ENCODE assay signal across 9 cellular contexts in genomic region chr2:55223958-55224760, GRCh38. TPM values are rescaled to one million over a fixed set of nuclear protein-coding genes. Genes with fewer than 3 reads are reported as not detected.
DNase-seq lines count a peak whose midpoint lies in the region; ATAC-seq and TF ChIP-seq lines count a peak whose summit lies in the region.
"Had no signal": no experiment of that assay in that cellular context is flagged by ENCODE, and none has a peak within 500 bp of the region (broad histone marks: within the 10 kb centered on the region; RNA-seq: fewer than 3 reads in every experiment).

No MANE protein-coding gene starts in this region.

- POLR2A ChIA-PET in activated CD4-positive, alpha-beta memory T cell treated with anti-CD3 and anti-CD28 coated beads for 36 hours (lab: Charles Lee): interaction anchor here (0.7 to 3.0 kb wide), 4 partner anchors 9 to 310 kb away, joined by 4 to 22 read pairs (median 6); partner anchors contain the start of genes CLHC1, RPS27A and RTN4

- H3K4me1 Mint-ChIP-seq in GM23338: peaks cover 7% of the 10 kb centered on the region
- peaks cover 42% of the 10 kb centered on the region for H3K4me1 Mint-ChIP-seq in activated CD4-positive, alpha-beta memory T cell treated with anti-CD3 and anti-CD28 coated beads for 36 hours (ENCODE audit: low read depth)

- peak; percentile 43 for DNase-seq in GM23338 (ENCODE audit: low spot score)
- DNase-seq in activated CD4-positive, alpha-beta memory T cell treated with anti-CD3 and anti-CD28 coated beads for 36 hours: peak; percentile 16
- no peak for DNase-seq in right atrium auricular region (ENCODE audit: low spot score)
- DNase-seq in NCI-H1436 treated with DMSO at 0.1 percent for 48 hours (lab: John Stamatoyannopoulos, UW): no peak
- no peak for DNase-seq in Ammon's horn (ENCODE audit: low spot score)
- no peak for DNase-seq in hippocampal formation (lab: John Stamatoyannopoulos, UW)
- DNase-seq in CD1c-positive myeloid dendritic cell (ENCODE audit: extremely low spot score): no peak
- DNase-seq: SJCRH30 had no signal

- intact Hi-C loops in activated CD4-positive, alpha-beta memory T cell treated with anti-CD3 and anti-CD28 coated beads for 36 hours (cut with micrococcal nuclease): loop anchor here (1.0 to 2.0 kb wide), 2 partner anchors 8 to 173 kb away; partner anchors contain the start of genes CLHC1, RPS27A and RTN4

- H3K4me1 ChIP-seq in GM23338 (ENCODE audit: insufficient read depth) (no peaks in the 10 kb centered on the region), right atrium auricular region (peaks cover 0 to 18% of the 10 kb centered on the region in 2 donors), skeletal muscle tissue (ENCODE audit: control insufficient read depth in 3 of 3, insufficient read depth in 3 of 3, low read length in 3 of 3) (peaks cover 2 to 12% (median 5%) of the 10 kb centered on the region in 3 donors)
- H3K4me1 ChIP-seq: SJCRH30 had no signal

- ATAC-seq in GM23338: peak; percentile 8

- TF ChIP-seq CTCF in GM23338 (conservative IDR thresholded peaks at IDR 0.05; ENCODE audit: low read depth in 2 of 2) (no peak), right atrium auricular region (IDR thresholded peaks at IDR 0.05) (no peak)

- H2AFZ ChIP-seq in GM23338: peak overlapping the region; percentile 69; the same call in 1 of the 2 replicates

- peaks cover 2% of the 10 kb centered on the region; the same call in 1 of the 3 replicates for H3K36me3 Mint-ChIP-seq in GM23338 (ENCODE audit: low read depth)
- peaks cover 7% of the 10 kb centered on the region for H3K36me3 Mint-ChIP-seq in activated CD4-positive, alpha-beta memory T cell treated with anti-CD3 and anti-CD28 coated beads for 36 hours

- H3F3A ChIP-seq in GM23338 (replicated peaks; ENCODE audit: low read depth): peaks cover 9% of the 10 kb centered on the region; the same call in 1 of the 2 replicates

- H4K20me1 ChIP-seq in GM23338 (replicated peaks; ENCODE audit: insufficient read depth): no peaks in the 10 kb centered on the region

- H3K4me2 ChIP-seq in GM23338: peak overlapping the region; percentile 79

- H3K4me3 Mint-ChIP-seq in GM23338: peak overlapping the region; percentile 73
- peak overlapping the region; percentile 67 for H3K4me3 Mint-ChIP-seq in activated CD4-positive, alpha-beta memory T cell treated with anti-CD3 and anti-CD28 coated beads for 36 hours

- peak overlapping the region; percentile 56; the same call in 1 of the 2 replicates for H3K27ac ChIP-seq in GM23338 (ENCODE audit: low read depth)
- H3K27ac ChIP-seq in right atrium auricular region: peak overlapping the region; percentile 90 to 92
- peak overlapping the region; percentile 87 for H3K27ac ChIP-seq in skeletal muscle tissue (ENCODE audit: low read depth, low read length)
- H3K27ac ChIP-seq: SJCRH30 had no signal

- H3K27me3 Mint-ChIP-seq in GM23338 (ENCODE audit: insufficient read depth, low read depth, poor library complexity): peaks cover 7% of the 10 kb centered on the region
- no peaks in the 10 kb centered on the region for H3K27me3 Mint-ChIP-seq in activated CD4-positive, alpha-beta memory T cell treated with anti-CD3 and anti-CD28 coated beads for 36 hours

- CTCF ChIA-PET in activated CD4-positive, alpha-beta memory T cell treated with anti-CD3 and anti-CD28 coated beads for 36 hours (lab: Charles Lee): interaction anchor here (1.1 to 2.0 kb wide), 2 partner anchors 9 to 209 kb away, joined by 3 to 6 read pairs; partner anchors contain the start of genes CLHC1 and RPS27A

- no peak overlapping the region; the same call in 1 of the 2 replicates for H3K27ac Mint-ChIP-seq in GM23338
- H3K27ac Mint-ChIP-seq in activated CD4-positive, alpha-beta memory T cell treated with anti-CD3 and anti-CD28 coated beads for 36 hours: peak overlapping the region; percentile 76

- no peaks in the 10 kb centered on the region for H3K9me2 ChIP-seq in GM23338 (ENCODE audit: insufficient read depth)

- H3K79me2 ChIP-seq in GM23338 (replicated peaks; ENCODE audit: insufficient read depth): peaks cover 8% of the 10 kb centered on the region

- no peaks in the 10 kb centered on the region for H3K27me3 ChIP-seq in GM23338 (ENCODE audit: insufficient read depth)
- no peaks in the 10 kb centered on the region for H3K27me3 ChIP-seq in right atrium auricular region
- no peaks in the 10 kb centered on the region for H3K27me3 ChIP-seq in skeletal muscle tissue (ENCODE audit: control insufficient read depth in 3 of 3, insufficient read depth in 3 of 3, low read length in 3 of 3)
- H3K27me3 ChIP-seq: SJCRH30 had no signal

- H3K9me3 ChIP-seq in right atrium auricular region: no peaks in the 10 kb centered on the region
- no peaks in the 10 kb centered on the region for H3K9me3 ChIP-seq in skeletal muscle tissue (ENCODE audit: control insufficient read depth in 3 of 3, low read length in 3 of 3)
- H3K9me3 ChIP-seq: SJCRH30 had no signal

- H3K36me3 ChIP-seq in GM23338 (ENCODE audit: insufficient read depth): no peaks in the 10 kb centered on the region
- no peaks in the 10 kb centered on the region for H3K36me3 ChIP-seq in right atrium auricular region
- peaks cover 0 to 4% (median 3%) of the 10 kb centered on the region in 3 donors for H3K36me3 ChIP-seq in skeletal muscle tissue (ENCODE audit: control insufficient read depth in 3 of 3, insufficient read depth in 3 of 3, low read length in 3 of 3)

- H3K4me3 ChIP-seq in GM23338: peak overlapping the region; percentile 75
- peak overlapping the region; percentile 55 to 91 for H3K4me3 ChIP-seq in right atrium auricular region
- peak overlapping the region; percentile 40 to 84 (median 76) for H3K4me3 ChIP-seq in skeletal muscle tissue (ENCODE audit: low read length in 3 of 3)
- H3K4me3 ChIP-seq: SJCRH30 had no signal

- no peaks in the 10 kb centered on the region for H3K9me3 Mint-ChIP-seq in GM23338
- H3K9me3 Mint-ChIP-seq in activated CD4-positive, alpha-beta memory T cell treated with anti-CD3 and anti-CD28 coated beads for 36 hours: no peaks in the 10 kb centered on the region

- no peak overlapping the region for H3K9ac ChIP-seq in skeletal muscle tissue (ENCODE audit: low read depth in 1 of 3, low read length in 3 of 3)

TF ChIP-seq in GM23338, 12 proteins besides CTCF, POLR2A, EP300 and RAD21 (continues in another document):
- TF ChIP-seq REST (IDR thresholded peaks at IDR 0.05; ENCODE audit: unreplicated experiment) (no peak), EZH2 (IDR thresholded peaks at IDR 0.05; ENCODE audit: low read depth, unreplicated experiment) (no peak), JUNB (IDR thresholded peaks at IDR 0.05; ENCODE audit: unreplicated experiment) (no peak), POLR2AphosphoS5 (IDR thresholded peaks at IDR 0.05; ENCODE audit: low read depth) (no peak), ZNF114 (CRISPR knock-in tag; IDR thresholded peaks at IDR 0.05) (no peak), ZNF331 (CRISPR knock-in tag; IDR thresholded peaks at IDR 0.05; ENCODE audit: low read depth) (no peak)

RNA-seq across cellular contexts. Expression of gene CLHC1, which starts 7.9 kb away (rescaled TPM):
- 3.1 and 6.2 TPM in 2 replicates for total RNA-seq in GM23338 (2014; rRNA removed; shearing (Covaris generic))
- polyA plus RNA-seq in GM23338 (2016; fragmentation: Nextera tagmentation; extraction: Ambion mirVana): 5.0 and 5.1 TPM in 2 replicates
- total RNA-seq in activated CD4-positive, alpha-beta memory T cell treated with anti-CD3 and anti-CD28 coated beads for 36 hours: 1 to 10 TPM; 5.5 to 7.5 TPM
- total RNA-seq in right atrium auricular region: 1 to 10 TPM; 4.6 to 9.5 TPM
- 20.4 TPM for total RNA-seq in skeletal muscle tissue

RNA-seq across cellular contexts. Expression of gene RPS27A, which starts 8.3 kb away (rescaled TPM):
- total RNA-seq in GM23338 (2014; rRNA removed; shearing (Covaris generic)): 1,424 and 1,606 TPM in 2 replicates
- polyA plus RNA-seq in GM23338 (2016; fragmentation: Nextera tagmentation; extraction: Ambion mirVana): 1,538 and 1,672 TPM in 2 replicates
- total RNA-seq in activated CD4-positive, alpha-beta memory T cell treated with anti-CD3 and anti-CD28 coated beads for 36 hours: 1,000 to 10,000 TPM; 1,372 to 1,402 TPM
- total RNA-seq in right atrium auricular region: 1,000 to 10,000 TPM in 1 of 2 donors, 100 to 1,000 TPM in 1; 613 to 1,505 TPM
- 1,291 TPM for total RNA-seq in skeletal muscle tissue

RNA-seq across cellular contexts. Expression of gene MTIF2, which starts 44.9 kb away (rescaled TPM):
- total RNA-seq in GM23338 (2014; rRNA removed; shearing (Covaris generic)): 38.9 and 39.0 TPM in 2 replicates
- 31.9 and 32.5 TPM in 2 replicates for polyA plus RNA-seq in GM23338 (2016; fragmentation: Nextera tagmentation; extraction: Ambion mirVana)
- 10 to 100 TPM; 42.7 to 43.2 TPM for total RNA-seq in activated CD4-positive, alpha-beta memory T cell treated with anti-CD3 and anti-CD28 coated beads for 36 hours
- 10 to 100 TPM; 25.1 to 29.8 TPM for total RNA-seq in right atrium auricular region
- total RNA-seq in skeletal muscle tissue: 25.6 TPM

Comparison
In these comparisons a context has a peak if more than half of its experiments do, and no peak if none do; other contexts are left out.
1. DNase-seq: peak in GM23338 (single experiment) and activated CD4-positive, alpha-beta memory T cell treated with anti-CD3 and anti-CD28 coated beads for 36 hours (single experiment); none in right atrium auricular region (single experiment), NCI-H1436 treated with DMSO at 0.1 percent for 48 hours (single experiment), Ammon's horn (single experiment), hippocampal formation (0 of 2) and CD1c-positive myeloid dendritic cell (single experiment).
2. Peak in every context shown above with its lines, with median percentiles within 50 percentile points of each other: H3K27ac ChIP-seq and H3K4me3 ChIP-seq.